In the genomic region with DNA sequence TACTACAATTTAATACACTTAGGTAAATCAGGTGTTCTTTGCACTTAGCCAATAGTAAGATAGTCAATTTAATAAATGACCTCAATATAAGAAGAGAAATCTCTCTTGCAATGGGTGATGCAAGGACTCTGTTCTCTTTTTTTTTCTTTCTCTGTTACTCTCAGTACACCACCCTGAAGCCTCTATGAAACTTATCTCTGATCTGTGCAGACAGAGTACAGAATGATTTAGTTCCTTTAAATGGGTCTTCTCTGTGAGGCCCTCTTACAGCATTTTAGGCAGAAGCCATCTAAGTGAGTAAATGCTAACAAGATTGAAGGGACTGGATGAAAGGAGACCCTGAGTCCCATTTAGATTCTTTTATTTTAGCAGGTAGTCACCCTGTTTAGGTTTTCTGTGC, we compare ENCODE assay signal across 25 cellular contexts.
"Had no signal": no experiment of that assay in that cellular context is flagged by ENCODE, and none has a peak within 500 bp of the region (broad histone marks: within the 10 kb centered on the region; RNA-seq: fewer than 3 reads in every experiment).

No MANE protein-coding gene starts in this region.

- H3K4me3 ChIP-seq: coronary artery, dorsolateral prefrontal cortex, esophagus muscularis mucosa, gastroesophageal sphincter, heart right ventricle, left lung, lower lobe of right lung, mucosa of descending colon had no signal

- H3K9me3 Mint-ChIP-seq: mesothelial cell of epicardium, naive B cell had no signal

- H3K27me3 Mint-ChIP-seq: naive B cell had no signal

- H3K36me3 ChIP-seq: esophagus muscularis mucosa, gastroesophageal sphincter, heart right ventricle, left lung, lower lobe of right lung had no signal

- H3K36me3 Mint-ChIP-seq: mesothelial cell of epicardium, naive B cell had no signal

- DNase-seq: dermis blood vessel endothelial cell; dorsolateral prefrontal cortex; effector CD4-positive, alpha-beta T cell; effector memory CD4-positive, alpha-beta T cell; glutamatergic neuron; head of caudate nucleus; heart right ventricle; hippocampal formation; left cardiac atrium; left lung; left ventricle myocardium superior; lower lobe of right lung; mesenchymal stem cell; mucosa of descending colon; naive B cell had no signal

- H3K4me1 ChIP-seq: esophagus muscularis mucosa, foreskin keratinocyte, gastroesophageal sphincter, heart right ventricle, left lung, lower lobe of right lung had no signal

- ATAC-seq: foreskin keratinocyte, gastroesophageal sphincter, heart right ventricle, left cardiac atrium, left lung, left ventricle myocardium superior, lower lobe of right lung, mucosa of descending colon had no signal

- H3K9me3 ChIP-seq: esophagus muscularis mucosa, gastroesophageal sphincter, heart right ventricle, left lung, lower lobe of right lung, mucosa of descending colon had no signal

- FAIRE-seq: colon, endothelial cell of umbilical vein, frontal cortex, islet of Langerhans, keratinocyte had no signal

- H3K27ac ChIP-seq: coronary artery, dorsolateral prefrontal cortex, esophagus muscularis mucosa, foreskin keratinocyte, gastroesophageal sphincter, heart right ventricle, left lung, lower lobe of right lung had no signal

- H3K4me3 Mint-ChIP-seq: mesothelial cell of epicardium, naive B cell had no signal

- H3K4me1 Mint-ChIP-seq: mesothelial cell of epicardium, naive B cell had no signal

- H3K27ac Mint-ChIP-seq: mesothelial cell of epicardium, naive B cell had no signal

- H3K27me3 ChIP-seq: esophagus muscularis mucosa, foreskin keratinocyte, gastroesophageal sphincter, heart right ventricle, left lung had no signal
